ENCODE assay signal across 10 cellular contexts in the genomic region with DNA sequence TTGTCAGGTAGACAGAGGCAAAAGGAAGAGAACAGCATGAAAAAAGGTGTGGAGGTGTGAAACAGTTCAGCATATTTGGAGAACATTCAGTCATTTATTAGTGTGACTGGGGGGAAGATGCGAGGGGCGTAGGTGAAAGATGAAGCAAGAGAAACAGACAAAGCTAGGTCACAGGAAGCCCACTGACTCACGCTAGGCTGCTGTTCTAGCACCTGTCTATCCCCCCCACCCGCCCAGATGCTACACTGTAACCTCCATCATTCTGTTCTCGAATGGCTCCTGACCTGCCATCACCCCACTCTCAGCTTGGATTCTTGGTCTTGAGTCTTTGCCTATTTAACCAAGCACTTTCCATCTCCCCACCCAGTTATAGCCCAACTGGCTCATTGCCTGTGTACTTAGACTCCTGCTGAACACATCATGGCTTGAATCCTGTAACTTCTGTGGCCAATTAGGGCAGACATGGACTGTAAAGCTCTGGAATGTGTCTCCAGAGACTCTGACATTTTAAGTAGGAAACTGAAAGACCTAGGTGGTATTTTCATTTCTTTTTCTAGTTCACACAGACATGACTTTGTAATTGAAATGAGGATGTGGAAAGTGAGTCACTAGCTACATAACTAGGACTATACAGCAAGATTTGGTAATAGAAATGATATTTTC. TPM values are rescaled to one million over a fixed set of nuclear protein-coding genes. Genes with fewer than 3 reads are reported as not detected.
A peak's percentile ranks its signal among the peaks of the same experiment; 100 is the strongest.
DNase-seq lines count a peak whose midpoint lies in the region; ATAC-seq and TF ChIP-seq lines count a peak whose summit lies in the region.
"Had no signal": no experiment of that assay in that cellular context is flagged by ENCODE, and none has a peak within 500 bp of the region (broad histone marks: within the 10 kb centered on the region; RNA-seq: fewer than 3 reads in every experiment).

No MANE protein-coding gene starts in this region.

- H2AFZ ChIP-seq in trophoblast cell (ENCODE audit: insufficient read depth, low read length, poor library complexity) = no peak overlapping the region

- H3K36me3 ChIP-seq in HEK293 (ENCODE audit: control insufficient read depth in 2 of 2, insufficient read depth in 1 of 2, low read length in 2 of 2) = no peaks in the 10 kb centered on the region
- no peaks in the 10 kb centered on the region for H3K36me3 ChIP-seq in left lung
- H3K36me3 ChIP-seq in trophoblast cell (ENCODE audit: control insufficient read depth in 1 of 2, insufficient read depth in 2 of 2, low read length in 2 of 2) = no peaks in the 10 kb centered on the region

- H3K4me1 Mint-ChIP-seq in activated naive CD8-positive, alpha-beta T cell treated with anti-CD3 and anti-CD28 coated beads for 36 hours = peaks cover 30% of the 10 kb centered on the region

- H2BK12ac ChIP-seq in trophoblast cell (ENCODE audit: low read length) = no peak overlapping the region

- CTCF ChIA-PET in HEK293 (lab: Yijun Ruan, JAX) = interaction anchor here (0.7 to 1.9 kb wide), 3 partner anchors 21 to 53 kb away, joined by 3 to 10 read pairs (median 4); no protein-coding TSS in a partner anchor

- H3K79me1 ChIP-seq in trophoblast cell (ENCODE audit: low read length) = no peaks in the 10 kb centered on the region

- H3K27me3 ChIP-seq in left lung (no peaks in the 10 kb centered on the region), trophoblast cell (ENCODE audit: insufficient read depth, low read length) (no peaks in the 10 kb centered on the region)

- no peaks in the 10 kb centered on the region for H3K9me3 ChIP-seq in HEK293 (ENCODE audit: control insufficient read depth, insufficient read depth, low read depth, low read length)
- H3K9me3 ChIP-seq in left lung = no peaks in the 10 kb centered on the region
- no peaks in the 10 kb centered on the region for H3K9me3 ChIP-seq in trophoblast cell (ENCODE audit: insufficient read depth, low read depth, low read length)

- H3K4me1 ChIP-seq in HEK293 (ENCODE audit: control insufficient read depth, insufficient read depth, low read length) = no peaks in the 10 kb centered on the region
- H3K4me1 ChIP-seq in left lung = peaks cover 0 to 20% of the 10 kb centered on the region in 2 donors
- no peaks in the 10 kb centered on the region for H3K4me1 ChIP-seq in trophoblast cell (ENCODE audit: control insufficient read depth in 1 of 2, insufficient read depth in 2 of 2, low read length in 2 of 2)

- no peak overlapping the region for H3K23ac ChIP-seq in trophoblast cell (ENCODE audit: low read length)

- WGBS in trophoblast cell (ENCODE audit: extremely low coverage, insufficient coverage, insufficient read length) = no CpG with 5 or more reads among the region's 5 CpGs

- H3K27me3 Mint-ChIP-seq in activated naive CD8-positive, alpha-beta T cell treated with anti-CD3 and anti-CD28 coated beads for 36 hours = peaks cover 21% of the 10 kb centered on the region

- POLR2A ChIA-PET in HEK293 (lab: Yijun Ruan, JAX) = interaction anchor here (1.3 kb wide), 1 partner anchor 11 kb away, joined by 4 read pairs; no protein-coding TSS in a partner anchor

- H3K4me3 ChIP-seq in HEK293 (ENCODE audit: low read depth, low read length) (no peak overlapping the region), left lung (no peak overlapping the region), trophoblast cell (ENCODE audit: low read depth, low read length) (no peak overlapping the region)
- H3K4me3 ChIP-seq: SK-N-MC had no signal

- no peaks in the 10 kb centered on the region for H3K79me2 ChIP-seq in trophoblast cell (ENCODE audit: control insufficient read depth, insufficient read depth, low read length, poor library complexity)

- no peak overlapping the region for H3K18ac ChIP-seq in trophoblast cell (ENCODE audit: low read length)

- peak overlapping the region; percentile 76 for H3K27ac Mint-ChIP-seq in activated naive CD8-positive, alpha-beta T cell treated with anti-CD3 and anti-CD28 coated beads for 36 hours

- ATAC-seq in left lung (peak; percentile 19), HG03378 (IDR thresholded peaks at IDR 0.05; ENCODE audit: unreplicated experiment) (no peak)

- H3K4ac ChIP-seq in trophoblast cell (ENCODE audit: low read depth, low read length) = no peak overlapping the region

- H2AK5ac ChIP-seq in trophoblast cell (ENCODE audit: low read length) = no peak overlapping the region

- no peak overlapping the region for H4K91ac ChIP-seq in trophoblast cell (ENCODE audit: low read depth, low read length)

- H4K8ac ChIP-seq in trophoblast cell (ENCODE audit: low read depth, low read length) = no peak overlapping the region

- no peak overlapping the region for H2BK120ac ChIP-seq in trophoblast cell (ENCODE audit: insufficient read depth, low read length, poor library complexity)

- H3K4me3 Mint-ChIP-seq in activated naive CD8-positive, alpha-beta T cell treated with anti-CD3 and anti-CD28 coated beads for 36 hours = no peak overlapping the region

- H3K9ac ChIP-seq in trophoblast cell (ENCODE audit: low read length) = no peak overlapping the region

- intact Hi-C loops in left lung (cut with DNase I) = no loop called here

- H3K4me2 ChIP-seq in trophoblast cell (ENCODE audit: low read length) = no peak overlapping the region

- no peak overlapping the region for H3K27ac ChIP-seq in HEK293 (ENCODE audit: extremely low read depth, low read depth, low read length)
- H3K27ac ChIP-seq in left lung = no peak overlapping the region
- no peak overlapping the region for H3K27ac ChIP-seq in trophoblast cell (ENCODE audit: low read depth, low read length)
- H3K27ac ChIP-seq: SK-N-MC had no signal

- no peaks in the 10 kb centered on the region for H3K9me3 Mint-ChIP-seq in activated naive CD8-positive, alpha-beta T cell treated with anti-CD3 and anti-CD28 coated beads for 36 hours

- peak; percentile 93 for DNase-seq in Daoy (ENCODE audit: low read depth)
- no peak for DNase-seq in activated naive CD8-positive, alpha-beta T cell treated with anti-CD3 and anti-CD28 coated beads for 36 hours
- no peak for DNase-seq in left lung
- DNase-seq in D341Med (ENCODE audit: low spot score) = no peak
- DNase-seq in trophoblast cell = no peak
- no peak for DNase-seq in anterior cingulate cortex (lab: John Stamatoyannopoulos, UW)
- DNase-seq: activated gamma-delta T cell had no signal

- no peak overlapping the region for H3K14ac ChIP-seq in trophoblast cell (ENCODE audit: low read length)

- TF ChIP-seq CTCF in HEK293 (tag by site-specific recombination; IDR thresholded peaks at IDR 0.05) (no peak), left lung (IDR thresholded peaks at IDR 0.05) (no peak)

- no peak overlapping the region for H4K12ac ChIP-seq in trophoblast cell (ENCODE audit: low read depth, low read length)

- H2BK5ac ChIP-seq in trophoblast cell (ENCODE audit: low read depth, low read length, poor library complexity) = no peak overlapping the region

- H3K36me3 Mint-ChIP-seq in activated naive CD8-positive, alpha-beta T cell treated with anti-CD3 and anti-CD28 coated beads for 36 hours = peaks cover 3% of the 10 kb centered on the region

TF ChIP-seq in HEK293, 187 proteins besides CTCF, POLR2A, EP300 and RAD21:
- TF ChIP-seq GLIS1 (tag by site-specific recombination; IDR thresholded peaks at IDR 0.05) (peak; percentile 77), ZNF560 (tag by site-specific recombination; IDR thresholded peaks at IDR 0.05; ENCODE audit: borderline replicate concordance) (no peak)
TF ChIP-seq in HEK293: peak in this region for 1.

RNA-seq across cellular contexts. Expression of a gene that starts 12.0 kb away (rescaled TPM):
- 19.8 and 20.6 TPM in 2 replicates for total RNA-seq in Daoy (2014; rRNA removed; shearing (Covaris generic))
- 10 to 100 TPM; 19.6 to 23.5 TPM for total RNA-seq in activated naive CD8-positive, alpha-beta T cell treated with anti-CD3 and anti-CD28 coated beads for 36 hours
- 10 to 100 TPM; 26.7 to 35.2 TPM for total RNA-seq in left lung
- 2.5 and 2.7 TPM in 2 replicates for polyA plus RNA-seq in trophoblast cell (2013)

RNA-seq across cellular contexts. Expression of a gene that starts 12.8 kb away (rescaled TPM):
- 54.5 and 62.0 TPM in 2 replicates for total RNA-seq in Daoy (2014; rRNA removed; shearing (Covaris generic))
- total RNA-seq in activated naive CD8-positive, alpha-beta T cell treated with anti-CD3 and anti-CD28 coated beads for 36 hours = 1 to 10 TPM; 1.9 to 2.7 TPM
- 10 to 100 TPM; 10.8 to 12.2 TPM for total RNA-seq in left lung
- 1.1 and 1.3 TPM in 2 replicates for polyA plus RNA-seq in trophoblast cell (2013)

RNA-seq across cellular contexts. Expression of a gene that starts 36.8 kb away (rescaled TPM):
- total RNA-seq in Daoy (2014; rRNA removed; shearing (Covaris generic)) = 41.2 and 44.8 TPM in 2 replicates
- total RNA-seq in activated naive CD8-positive, alpha-beta T cell treated with anti-CD3 and anti-CD28 coated beads for 36 hours = 10 to 100 TPM; 56.8 to 59.3 TPM
- 10 to 100 TPM; 29.4 to 36.6 TPM for total RNA-seq in left lung
- polyA plus RNA-seq in trophoblast cell (2013) = 26.2 and 27.9 TPM in 2 replicates

RNA-seq across cellular contexts. Expression of a gene that starts 37.0 kb away (rescaled TPM):
- total RNA-seq in Daoy (2014; rRNA removed; shearing (Covaris generic)) = 135 TPM in 2 replicates
- 100 to 1,000 TPM; 138 to 140 TPM for total RNA-seq in activated naive CD8-positive, alpha-beta T cell treated with anti-CD3 and anti-CD28 coated beads for 36 hours
- total RNA-seq in left lung = 100 to 1,000 TPM; 110 to 132 TPM
- polyA plus RNA-seq in trophoblast cell (2013) = 103 and 107 TPM in 2 replicates

RNA-seq across cellular contexts. Expression of a gene that starts 40.5 kb away (rescaled TPM):
- 1.1 TPM in 1 of 2 replicates, not detected in the other for total RNA-seq in Daoy (2014; rRNA removed; shearing (Covaris generic))
- total RNA-seq in activated naive CD8-positive, alpha-beta T cell treated with anti-CD3 and anti-CD28 coated beads for 36 hours = under 1 TPM; 0.16 to 0.27 TPM
- under 1 TPM; 0.24 to 0.26 TPM for total RNA-seq in left lung
- polyA plus RNA-seq in trophoblast cell (2013) = 0.68 and 0.85 TPM in 2 replicates
